In genomic region chr14:36405589-36406274, GRCh38 we compare ENCODE assay signal across 36 cellular contexts.
"Had no signal": no experiment of that assay in that cellular context is flagged by ENCODE, and none has a peak within 500 bp of the region (broad histone marks: within the 10 kb centered on the region; RNA-seq: fewer than 3 reads in every experiment).

No MANE protein-coding gene starts in this region.

- H3K27ac ChIP-seq: adrenal gland, body of pancreas, brain microvascular endothelial cell, breast epithelium, VCaP had no signal

- H3K4me3 ChIP-seq: adrenal gland, body of pancreas, breast epithelium had no signal

- H3K4me1 ChIP-seq: adrenal gland, body of pancreas, breast epithelium had no signal

- H3K36me3 Mint-ChIP-seq: activated CD4-positive, alpha-beta memory T cell treated with anti-CD3 and anti-CD28 coated beads for 36 hours; activated naive CD8-positive, alpha-beta T cell treated with anti-CD3 and anti-CD28 coated beads for 36 hours had no signal

- DNase-seq: activated B cell treated with CpG ODN at 0.5 μM for 24 hours; activated CD4-positive, alpha-beta memory T cell treated with anti-CD3 and anti-CD28 coated beads for 36 hours; activated CD4-positive, alpha-beta T cell treated with anti-CD3 and anti-CD28 coated beads for 4 hours; activated CD4-positive, alpha-beta T cell treated with anti-CD3 and anti-CD28 coated beads, Interleukin-2, amount 10 ng/mL, durations not matched to agents 24 days and 14 days; activated CD4-positive, alpha-beta T cell treated with anti-CD3 and anti-CD28 coated beads, Interleukin-2, amount 50 U/mL, for 1 hour; activated CD4-positive, alpha-beta T cell treated with anti-CD3 and anti-CD28 coated beads, Interleukin-2, amount 50 U/mL, for 4 hours; activated CD4-positive, CD25-positive, alpha-beta regulatory T cell treated with anti-CD3 and anti-CD28 coated beads, Interleukin-2, amount 50 U/mL, for 72 hours; activated CD8-positive, alpha-beta memory T cell treated with anti-CD3 and anti-CD28 coated beads, Interleukin-2, amount 50 U/mL, for 4 hours; activated CD8-positive, alpha-beta T cell treated with anti-CD3 and anti-CD28 coated beads for 36 hours; activated effector memory CD4-positive, alpha-beta T cell treated with anti-CD3 and anti-CD28 coated beads, Interleukin-2, amount 50 U/mL, for 16 hours; activated gamma-delta T cell treated with Interleukin-2 at 50 U/mL for 16 hours; activated naive CD4-positive, alpha-beta T cell; activated naive CD4-positive, alpha-beta T cell treated with anti-CD3 and anti-CD28 coated beads for 36 hours; activated naive CD4-positive, alpha-beta T cell treated with anti-CD3 and anti-CD28 coated beads, Interleukin-2, amount 50 U/mL, for 16 hours; activated naive CD8-positive, alpha-beta T cell treated with anti-CD3 and anti-CD28 coated beads for 36 hours; activated T-cell treated with anti-CD3 and anti-CD28 coated beads for 4 hours; activated T-cell treated with anti-CD3 and anti-CD28 coated beads, Interleukin-2, amount 50 U/mL, for 1 hour; activated T-cell treated with anti-CD3 and anti-CD28 coated beads, Interleukin-2, amount 50 U/mL, for 4 hours; activated T-cell treated with anti-CD3 and anti-CD28 coated beads, Interleukin-2, amount 50 U/mL, for 72 hours; adrenal gland; amniotic stem cell; aorta; body of pancreas; brain microvascular endothelial cell; central memory CD4-positive, alpha-beta T cell; T-helper 2 cell; T-helper 9 cell had no signal

- H3K4me3 Mint-ChIP-seq: activated B cell treated with CpG ODN at 0.5 μM for 24 hours; activated CD4-positive, alpha-beta memory T cell treated with anti-CD3 and anti-CD28 coated beads for 36 hours; activated CD4-positive, alpha-beta T cell treated with anti-CD3 and anti-CD28 coated beads, Interleukin-2, amount 10 ng/mL, durations not matched to agents 24 days and 14 days; activated CD8-positive, alpha-beta T cell treated with anti-CD3 and anti-CD28 coated beads for 36 hours; activated naive CD4-positive, alpha-beta T cell treated with anti-CD3 and anti-CD28 coated beads for 36 hours; activated naive CD8-positive, alpha-beta T cell treated with anti-CD3 and anti-CD28 coated beads for 36 hours; activated T-cell treated with anti-CD3 and anti-CD28 coated beads, Interleukin-2, amount 50 U/mL, for 4 hours; activated T-cell treated with anti-CD3 and anti-CD28 coated beads, Interleukin-2, amount 50 U/mL, for 72 hours; activated T-helper 1 cell treated with anti-CD3 and anti-CD28 coated beads, Interleukin-12 subunit alpha, Interleukin-12 subunit beta, Interleukin-2, Interleukin-4 antibody, amounts not matched to agents 30 ng/mL and 10 ng/mL and 1 ng/mL, durations not matched to agents 14 hours and 24 hours and 36 hours; activated T-helper 17 cell treated with anti-CD3 and anti-CD28 coated beads, Interleukin-2, amount 50 U/mL, for 72 hours; T-helper 1 cell treated with Interleukin-12 subunit alpha and Interleukin-12 subunit beta and Interleukin-4 antibody, amounts not matched to agents 30 μg/mL and 1 μg/mL, for 36 hours; T-helper 2 cell treated with Interferon-gamma antibody and Interleukin-4, amounts not matched to agents 5 μg/mL and 100 μg/mL, for 36 hours had no signal

- H3K9me3 Mint-ChIP-seq: activated B cell treated with CpG ODN at 0.5 μM for 24 hours; activated CD4-positive, alpha-beta memory T cell treated with anti-CD3 and anti-CD28 coated beads for 36 hours; activated CD4-positive, alpha-beta T cell treated with anti-CD3 and anti-CD28 coated beads, Interleukin-2, amount 10 ng/mL, durations not matched to agents 24 days and 14 days; activated CD8-positive, alpha-beta T cell treated with anti-CD3 and anti-CD28 coated beads for 36 hours; activated naive CD8-positive, alpha-beta T cell treated with anti-CD3 and anti-CD28 coated beads for 36 hours; activated T-cell treated with anti-CD3 and anti-CD28 coated beads, Interleukin-2, amount 50 U/mL, for 4 hours; activated T-cell treated with anti-CD3 and anti-CD28 coated beads, Interleukin-2, amount 50 U/mL, for 72 hours; T-helper 2 cell treated with Interferon-gamma antibody and Interleukin-4, amounts not matched to agents 5 μg/mL and 100 μg/mL, for 36 hours had no signal

- H3K27me3 ChIP-seq: adrenal gland, body of pancreas, brain microvascular endothelial cell, breast epithelium had no signal

- ATAC-seq: activated CD8-positive, alpha-beta T cell treated with anti-CD3 and anti-CD28 coated beads for 36 hours; activated naive CD4-positive, alpha-beta T cell treated with anti-CD3 and anti-CD28 coated beads, Interleukin-2, amount 50 U/mL, for 72 hours; activated T-cell treated with anti-CD3 and anti-CD28 coated beads, Interleukin-2, amount 50 U/mL, for 4 hours; activated T-cell treated with anti-CD3 and anti-CD28 coated beads, Interleukin-2, amount 50 U/mL, for 72 hours; activated T-helper 17 cell treated with anti-CD3 and anti-CD28 coated beads, Interleukin-2, amount 50 U/mL, for 72 hours; body of pancreas had no signal

- H3K9me3 ChIP-seq: adrenal gland, body of pancreas, breast epithelium had no signal

- FAIRE-seq: astrocyte, TTC549 had no signal

- H3K27ac Mint-ChIP-seq: activated B cell treated with CpG ODN at 0.5 μM for 24 hours; activated CD4-positive, alpha-beta memory T cell treated with anti-CD3 and anti-CD28 coated beads for 36 hours; activated CD4-positive, alpha-beta T cell treated with anti-CD3 and anti-CD28 coated beads, Interleukin-2, amount 10 ng/mL, durations not matched to agents 24 days and 14 days; activated CD8-positive, alpha-beta T cell treated with anti-CD3 and anti-CD28 coated beads for 36 hours; activated naive CD4-positive, alpha-beta T cell treated with anti-CD3 and anti-CD28 coated beads for 36 hours; activated naive CD4-positive, alpha-beta T cell treated with anti-CD3 and anti-CD28 coated beads, Interleukin-2, amount 50 U/mL, for 72 hours; activated naive CD8-positive, alpha-beta T cell treated with anti-CD3 and anti-CD28 coated beads for 36 hours; activated T-cell treated with anti-CD3 and anti-CD28 coated beads, Interleukin-2, amount 50 U/mL, for 72 hours; activated T-helper 1 cell treated with anti-CD3 and anti-CD28 coated beads, Interleukin-12 subunit alpha, Interleukin-12 subunit beta, Interleukin-2, Interleukin-4 antibody, amounts not matched to agents 30 ng/mL and 10 ng/mL and 1 ng/mL, durations not matched to agents 14 hours and 24 hours and 36 hours; activated T-helper 17 cell treated with anti-CD3 and anti-CD28 coated beads, Interleukin-2, amount 50 U/mL, for 72 hours; T-helper 1 cell treated with Interleukin-12 subunit alpha and Interleukin-12 subunit beta and Interleukin-4 antibody, amounts not matched to agents 30 μg/mL and 1 μg/mL, for 36 hours; T-helper 2 cell treated with Interferon-gamma antibody and Interleukin-4, amounts not matched to agents 5 μg/mL and 100 μg/mL, for 36 hours had no signal

- H3K36me3 ChIP-seq: adrenal gland, brain microvascular endothelial cell, breast epithelium had no signal

- H3K4me1 Mint-ChIP-seq: activated B cell treated with CpG ODN at 0.5 μM for 24 hours; activated CD4-positive, alpha-beta T cell treated with anti-CD3 and anti-CD28 coated beads, Interleukin-2, amount 10 ng/mL, durations not matched to agents 24 days and 14 days; activated naive CD8-positive, alpha-beta T cell treated with anti-CD3 and anti-CD28 coated beads for 36 hours; activated T-helper 17 cell treated with anti-CD3 and anti-CD28 coated beads, Interleukin-2, amount 50 U/mL, for 72 hours had no signal

- H3K27me3 Mint-ChIP-seq: activated B cell treated with CpG ODN at 0.5 μM for 24 hours; activated CD4-positive, alpha-beta T cell treated with anti-CD3 and anti-CD28 coated beads, Interleukin-2, amount 10 ng/mL, durations not matched to agents 24 days and 14 days; activated naive CD8-positive, alpha-beta T cell treated with anti-CD3 and anti-CD28 coated beads for 36 hours had no signal
